In the genomic region with DNA sequence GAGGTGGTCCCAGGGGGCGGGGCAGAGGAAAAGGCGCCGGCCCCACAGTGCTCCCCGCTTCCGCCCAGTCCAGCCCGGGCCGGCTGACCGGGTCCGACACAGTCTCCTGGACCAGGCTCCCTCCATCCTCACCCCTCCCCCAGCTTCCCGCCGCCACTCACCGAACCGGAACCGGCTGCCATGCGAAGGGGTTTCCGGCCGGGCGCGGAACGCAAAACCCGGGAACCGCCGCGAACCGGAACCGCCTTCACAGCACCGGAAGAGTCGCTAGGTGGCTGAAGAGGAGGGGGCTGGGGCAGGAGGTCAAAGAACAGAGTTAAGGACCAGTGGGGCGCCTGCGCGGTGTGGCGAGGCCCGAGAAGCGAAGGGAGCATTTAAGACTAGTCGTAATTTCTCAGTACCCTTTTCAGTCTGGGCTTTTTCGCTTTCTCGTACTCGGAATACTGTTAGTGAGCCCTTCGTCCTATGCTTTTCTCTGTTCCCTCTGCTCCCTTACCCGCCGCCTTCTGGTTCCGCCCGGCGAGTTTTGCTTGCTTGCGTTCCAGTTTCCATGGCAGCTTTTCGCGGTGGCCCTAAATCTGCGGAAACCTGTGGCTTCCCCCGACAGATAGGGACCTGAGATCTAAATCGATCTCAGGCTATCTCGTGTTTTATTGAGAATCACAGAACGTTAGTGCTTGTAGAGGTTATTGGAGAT, we compare ENCODE assay signal across 8 cellular contexts. TPM values are rescaled to one million over a fixed set of nuclear protein-coding genes. Genes with fewer than 3 reads are reported as not detected.
DNase-seq lines count a peak whose midpoint lies in the region; ATAC-seq and TF ChIP-seq lines count a peak whose summit lies in the region.

A gene (minus strand): TSS at position 213 of the 697 bp plus-strand sequence. CDS start 4,607 bp downstream, outside the sequence.

- H3K27ac ChIP-seq in adipose tissue (ENCODE audit: low read depth, low read length) = peak within 1 kb of the TSS; percentile 48

- intact Hi-C loops in cardiac septum (cut with DNase I) (loop anchor here (2.0 kb wide), 2 partner anchors 19 to 51 kb away; a partner anchor contains a TSS), posterior cingulate gyrus (cut with DNase I) (loop anchor here (2.0 kb wide), 1 partner anchor 51 kb away; a partner anchor contains a TSS)

- 0% methylated on average over 42 to 52 of the region's 52 CpGs for WGBS in adipose tissue, 3 donors

- peak; percentile 83 for ATAC-seq in HG02798 (IDR thresholded peaks at IDR 0.05; ENCODE audit: poor library complexity, unreplicated experiment)
- ATAC-seq in T-cell (replicated peaks in 1 of 4) = peak; percentile 84 to 89 (median 86)

- DNase-seq in NCI-H146 (lab: John Stamatoyannopoulos, UW) = peak; percentile 92
- peak; percentile 81 to 92 (median 88) for DNase-seq in T-cell
- peak; percentile 93 for DNase-seq in cardiac septum (ENCODE audit: low spot score)
- DNase-seq in posterior cingulate gyrus = peak; percentile 87 to 98 (median 90)
- DNase-seq in type B pancreatic cell (ENCODE audit: extremely low spot score, unreplicated experiment) = peak; percentile 88

- CTCF ChIA-PET in T-cell (lab: Charles Lee) = interaction anchor here (1.0 to 1.9 kb wide), 3 partner anchors 23 to 820 kb away, joined by 3 to 9 read pairs (median 3); a partner anchor contains a TSS

- H3K4me3 ChIP-seq in GM12875 (ENCODE audit: low read depth, low read length) = peak within 1 kb of the TSS; percentile 79

- POLR2A ChIA-PET in T-cell (lab: Charles Lee) = interaction anchor here in 1 of 2 donors (0.6 to 1.3 kb wide), 3 partner anchors 51 to 201 kb away, joined by 3 to 4 read pairs (median 3); a partner anchor contains a TSS

- TF ChIP-seq CTCF in GM12875 (IDR thresholded peaks at IDR 0.05; ENCODE audit: borderline replicate concordance, insufficient read depth, low read depth, low read length) (no peak), type B pancreatic cell (conservative IDR thresholded peaks at IDR 0.05) (peak; percentile 46)

- no peaks in the 10 kb centered on the region for H3K36me3 Mint-ChIP-seq in T-cell
- H3K36me3 Mint-ChIP-seq in type B pancreatic cell = no peaks in the 10 kb centered on the region

- H3K27me3 Mint-ChIP-seq in T-cell (no peaks in the 10 kb centered on the region), type B pancreatic cell (peaks cover 12% of the 10 kb centered on the region)

- no peaks in the 10 kb centered on the region for H3K9me3 Mint-ChIP-seq in T-cell
- no peaks in the 10 kb centered on the region for H3K9me3 Mint-ChIP-seq in type B pancreatic cell

- H3K27ac Mint-ChIP-seq in T-cell (peak within 1 kb of the TSS; percentile 96 to 99), type B pancreatic cell (peak within 1 kb of the TSS; percentile 94)

- H3K4me1 Mint-ChIP-seq in T-cell (peaks cover 42 to 55% (median 47%) of the 10 kb centered on the region in 3 donors), type B pancreatic cell (ENCODE audit: unreplicated experiment) (peaks cover 17% of the 10 kb centered on the region)

- H3K4me3 Mint-ChIP-seq in T-cell = peak within 1 kb of the TSS; percentile 85 to 92 (median 92)
- H3K4me3 Mint-ChIP-seq in type B pancreatic cell = peak within 1 kb of the TSS; percentile 92

RNA-seq across cellular contexts. Expression of the gene that starts here (rescaled TPM):
- total RNA-seq in T-cell = 10 to 100 TPM; 22.8 to 29.6 (median 28.7) TPM
- 1 to 10 TPM; 2.5 to 4.4 (median 3.9) TPM for polyA plus RNA-seq in adipose tissue
- 10.1 TPM for total RNA-seq in cardiac septum
- total RNA-seq in type B pancreatic cell (ENCODE audit: low replicate concordance) = 25.0 and 32.0 TPM in 2 replicates

Comparison
In these comparisons a context has a peak if more than half of its experiments do, and no peak if none do; other contexts are left out.
1. Peak in every context shown above with its lines: DNase-seq, ATAC-seq, H3K4me3 ChIP-seq and H3K27ac ChIP-seq.